ENCODE assay signal across 10 cellular contexts in the genomic region with DNA sequence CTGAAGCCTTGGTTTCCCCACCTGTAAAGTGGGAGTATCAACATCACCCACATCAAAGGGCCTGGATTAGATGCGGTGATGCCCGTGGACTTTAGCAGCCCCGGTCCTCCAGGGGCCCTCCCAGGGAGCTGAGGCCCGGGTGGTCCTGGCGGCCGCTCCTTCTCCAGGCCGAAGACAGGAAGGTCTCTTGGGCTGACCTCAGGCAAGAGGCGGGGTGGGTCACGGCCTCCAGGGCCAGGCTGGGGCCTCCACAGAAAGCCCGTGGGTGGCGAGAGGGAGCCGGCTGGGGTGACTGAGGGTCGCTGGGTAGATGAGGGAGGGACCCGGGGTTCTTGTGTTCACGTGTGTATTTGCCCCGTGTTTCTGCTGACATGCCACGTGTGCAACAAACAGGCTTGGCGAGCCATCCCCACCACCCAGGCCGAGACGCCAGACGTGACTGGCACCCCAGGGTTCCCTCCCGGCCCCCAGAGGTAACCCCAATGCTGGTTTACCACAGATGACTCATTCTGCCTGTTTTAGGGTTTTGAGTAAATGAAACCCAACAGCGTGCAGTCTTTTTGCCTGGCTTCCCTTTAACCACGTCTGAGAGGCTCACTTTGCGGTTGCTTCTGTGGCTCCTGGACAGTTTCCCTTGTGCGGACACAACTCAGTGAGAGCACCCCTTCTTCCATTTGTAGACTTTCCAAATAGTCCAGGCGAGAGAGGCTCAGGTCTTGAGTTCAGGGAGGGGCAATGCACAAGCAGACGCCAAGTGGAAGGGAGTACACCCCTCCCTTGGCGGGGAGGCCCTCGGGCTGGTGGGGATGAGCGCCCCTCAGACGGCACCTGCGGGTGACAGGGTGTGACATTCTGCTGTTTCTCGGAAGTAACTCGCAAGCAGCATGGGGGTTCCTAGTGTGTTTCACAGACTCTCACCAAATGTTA. TPM values are rescaled to one million over a fixed set of nuclear protein-coding genes. Genes with fewer than 3 reads are reported as not detected.
DNase-seq lines count a peak whose midpoint lies in the region; ATAC-seq lines count a peak whose summit lies in the region.
"Had no signal": no experiment of that assay in that cellular context is flagged by ENCODE, and none has a peak within 500 bp of the region (broad histone marks: within the 10 kb centered on the region; RNA-seq: fewer than 3 reads in every experiment).

No MANE protein-coding gene starts in this region.

- ATAC-seq in naive thymus-derived CD4-positive, alpha-beta T cell = peak; percentile 56
- ATAC-seq: body of pancreas had no signal

- intact Hi-C loops in naive thymus-derived CD4-positive, alpha-beta T cell (cut with micrococcal nuclease) = no loop called here

- CTCF ChIA-PET in naive thymus-derived CD4-positive, alpha-beta T cell (lab: Charles Lee) = no interaction called here

- H3K27me3 Mint-ChIP-seq in naive thymus-derived CD4-positive, alpha-beta T cell = peaks cover 0 to 22% (median 0%) of the 10 kb centered on the region in 5 donors

- H3K27me3 ChIP-seq in naive thymus-derived CD4-positive, alpha-beta T cell (ENCODE audit: control insufficient read depth in 2 of 2, insufficient read depth in 2 of 2, low read length in 2 of 2) = peaks cover 0 to 5% of the 10 kb centered on the region in 2 donors
- H3K27me3 ChIP-seq: body of pancreas had no signal

- no peak overlapping the region for H3K27ac ChIP-seq in naive thymus-derived CD4-positive, alpha-beta T cell (ENCODE audit: low read depth, low read length)
- H3K27ac ChIP-seq: body of pancreas, parathyroid adenoma had no signal

- H3K9me3 ChIP-seq in naive thymus-derived CD4-positive, alpha-beta T cell (ENCODE audit: control insufficient read depth in 2 of 3, low read length in 3 of 3) = no peaks in the 10 kb centered on the region
- H3K9me3 ChIP-seq: body of pancreas had no signal

- no peak overlapping the region for H3K4me3 Mint-ChIP-seq in naive thymus-derived CD4-positive, alpha-beta T cell

- DNase-seq in stimulated activated naive CD4-positive, alpha-beta T cell treated with Interleukin-2 at 50 U/mL for 16 hours (lab: John Stamatoyannopoulos, UW) = peak; percentile 58
- no peak for DNase-seq in stimulated activated naive CD4-positive, alpha-beta T cell (lab: John Stamatoyannopoulos, UW)
- DNase-seq in activated CD8-positive, alpha-beta memory T cell treated with anti-CD3 and anti-CD28 coated beads, Interleukin-2, amount 50 U/mL, for 1 hour (ENCODE audit: extremely low read depth) = peak; percentile 39
- DNase-seq in naive thymus-derived CD4-positive, alpha-beta T cell = peak in 1 of 9 donors; percentile 41
- DNase-seq in medulla oblongata (ENCODE audit: extremely low spot score) = no peak
- DNase-seq in NCI-H2029 (lab: John Stamatoyannopoulos, UW) = no peak
- DNase-seq in epidermal melanocyte (ENCODE audit: insufficient read length, low spot score) = no peak
- no peak for DNase-seq in midbrain (lab: John Stamatoyannopoulos, UW)

- H3K4me1 Mint-ChIP-seq in naive thymus-derived CD4-positive, alpha-beta T cell = peaks cover 0 to 11% (median 0%) of the 10 kb centered on the region in 7 donors

- H3K27ac Mint-ChIP-seq in naive thymus-derived CD4-positive, alpha-beta T cell = peak overlapping the region in 2 of 9 donors; percentile 36 to 54

- H3K4me1 ChIP-seq in naive thymus-derived CD4-positive, alpha-beta T cell (ENCODE audit: control insufficient read depth in 2 of 2, insufficient read depth in 2 of 2, low read length in 2 of 2) = peaks cover 0 to 14% of the 10 kb centered on the region in 2 donors
- H3K4me1 ChIP-seq: parathyroid adenoma had no signal

- no peaks in the 10 kb centered on the region for H3K36me3 Mint-ChIP-seq in naive thymus-derived CD4-positive, alpha-beta T cell

- POLR2A ChIA-PET in naive thymus-derived CD4-positive, alpha-beta T cell (lab: Charles Lee) = no interaction called here

- H3K36me3 ChIP-seq in naive thymus-derived CD4-positive, alpha-beta T cell (ENCODE audit: control insufficient read depth in 2 of 3, insufficient read depth in 3 of 3, low read length in 3 of 3) = no peaks in the 10 kb centered on the region

- H3K9me3 Mint-ChIP-seq in naive thymus-derived CD4-positive, alpha-beta T cell = no peaks in the 10 kb centered on the region

- no peak overlapping the region for H3K4me3 ChIP-seq in naive thymus-derived CD4-positive, alpha-beta T cell (ENCODE audit: low read length)
- H3K4me3 ChIP-seq: body of pancreas had no signal

RNA-seq across cellular contexts. Expression of gene C13orf46, which starts 42.9 kb away (rescaled TPM):
- 10 to 100 TPM in 4 of 5 experiments, 1 to 10 TPM in 1; 8.0 to 27.0 (median 19.1) TPM for total RNA-seq in naive thymus-derived CD4-positive, alpha-beta T cell
- 1 to 10 TPM; 1.3 to 1.4 TPM for polyA plus RNA-seq in naive thymus-derived CD4-positive, alpha-beta T cell

Comparison
In these comparisons a context has a peak if more than half of its experiments do, and no peak if none do; other contexts are left out.
1. DNase-seq: peak in stimulated activated naive CD4-positive, alpha-beta T cell treated with Interleukin-2 at 50 U/mL for 16 hours (single experiment) and activated CD8-positive, alpha-beta memory T cell treated with anti-CD3 and anti-CD28 coated beads, Interleukin-2, amount 50 U/mL, for 1 hour (single experiment); none in stimulated activated naive CD4-positive, alpha-beta T cell (0 of 6), medulla oblongata (single experiment), NCI-H2029 (single experiment), epidermal melanocyte (single experiment) and midbrain (single experiment).